ENCODE assay signal across 8 cellular contexts in the genomic region with DNA sequence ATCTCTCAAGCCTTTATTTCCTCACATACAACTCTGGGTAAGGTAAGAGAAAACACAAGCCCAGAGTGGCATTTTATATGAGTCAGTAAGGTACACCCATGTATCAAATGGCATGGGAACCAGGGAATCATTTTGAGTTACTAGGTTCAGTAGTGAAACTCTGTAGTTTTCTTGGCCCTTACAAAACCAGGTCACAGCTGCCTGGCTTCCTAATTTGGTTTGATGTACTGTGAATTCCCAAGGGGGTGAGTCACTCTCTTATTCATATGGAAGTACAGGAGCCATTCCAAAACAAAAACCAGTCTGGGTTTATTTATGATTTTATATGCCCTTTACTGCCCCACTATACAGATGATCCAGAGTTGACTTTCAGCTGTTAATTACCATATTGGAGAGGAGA.
A peak's percentile ranks its signal among the peaks of the same experiment; 100 is the strongest.
DNase-seq lines count a peak whose midpoint lies in the region; ATAC-seq and TF ChIP-seq lines count a peak whose summit lies in the region.

No MANE protein-coding gene starts in this region.

- H3K36me3 ChIP-seq in esophagus muscularis mucosa: no peaks in the 10 kb centered on the region

- DNase-seq in GM04504 (ENCODE audit: low read depth): peak; percentile 95
- peak; percentile 1 for DNase-seq in NCI-H2171 (lab: John Stamatoyannopoulos, UW)
- no peak for DNase-seq in esophagus muscularis mucosa (ENCODE audit: extremely low spot score)
- peak; percentile 90 for DNase-seq in retinal pigment epithelial cell (ENCODE audit: low read depth)
- DNase-seq in activated effector memory CD4-positive, alpha-beta T cell treated with anti-CD3 and anti-CD28 coated beads, Interleukin-2, amount 50 U/mL, for 16 hours: no peak

- ATAC-seq in GM18517 (IDR thresholded peaks at IDR 0.05; ENCODE audit: unreplicated experiment) (no peak), GM18861 (IDR thresholded peaks at IDR 0.05; ENCODE audit: unreplicated experiment) (no peak), GM18858 (IDR thresholded peaks at IDR 0.05; ENCODE audit: unreplicated experiment) (no peak)

- peaks cover 3 to 26% (median 24%) of the 10 kb centered on the region in 4 donors for H3K4me1 ChIP-seq in esophagus muscularis mucosa

- no peak for TF ChIP-seq EP300 in esophagus muscularis mucosa (IDR thresholded peaks at IDR 0.05)

- no peaks in the 10 kb centered on the region for H3K9me3 ChIP-seq in esophagus muscularis mucosa

- intact Hi-C loops in esophagus muscularis mucosa (cut with DNase I): no loop called here

- no peak overlapping the region for H3K4me3 ChIP-seq in esophagus muscularis mucosa
- no peak overlapping the region for H3K4me3 ChIP-seq in retinal pigment epithelial cell (ENCODE audit: low read length)

- peak overlapping the region in 3 of 4 donors; percentile 57 to 62 (median 58) for H3K27ac ChIP-seq in esophagus muscularis mucosa (replicated peaks in 1 of 4)

- TF ChIP-seq CTCF in esophagus muscularis mucosa (IDR thresholded peaks at IDR 0.05) (no peak), retinal pigment epithelial cell (conservative IDR thresholded peaks at IDR 0.05; ENCODE audit: low read depth, low read length) (no peak)

- H3K27me3 ChIP-seq in esophagus muscularis mucosa: no peaks in the 10 kb centered on the region

- no peak for TF ChIP-seq POLR2A in esophagus muscularis mucosa (IDR thresholded peaks at IDR 0.05; ENCODE audit: low read depth)

Comparison
In these comparisons a context has a peak if more than half of its experiments do, and no peak if none do; other contexts are left out.
1. DNase-seq: peak in GM04504 (single experiment), NCI-H2171 (single experiment) and retinal pigment epithelial cell (single experiment); none in esophagus muscularis mucosa (single experiment) and activated effector memory CD4-positive, alpha-beta T cell treated with anti-CD3 and anti-CD28 coated beads, Interleukin-2, amount 50 U/mL, for 16 hours (single experiment).